8 cellular contexts compared by ENCODE assay signal in the genomic region with DNA sequence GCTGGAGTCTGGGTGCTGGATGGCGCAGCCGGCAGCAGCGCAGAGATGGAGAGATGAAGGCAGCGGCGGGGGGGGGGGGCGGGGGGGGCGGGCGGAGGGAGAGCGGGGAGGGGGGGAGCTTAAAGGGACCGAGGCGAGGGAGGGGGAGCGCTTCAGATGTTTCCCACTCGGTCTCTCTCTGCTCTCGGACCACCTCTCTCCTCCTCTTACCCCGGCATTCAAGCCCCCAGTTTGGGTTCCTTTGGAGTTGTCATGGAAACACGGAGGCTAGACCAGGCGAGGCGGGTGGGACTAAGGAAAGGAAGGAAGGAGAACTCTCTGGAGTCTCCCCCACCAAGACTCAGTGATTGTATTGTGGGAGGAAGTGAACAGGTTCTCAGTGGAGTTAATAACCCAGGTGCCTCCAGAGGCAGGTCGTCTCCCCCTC. TPM values are rescaled to one million over a fixed set of nuclear protein-coding genes. Genes with fewer than 3 reads are reported as not detected.
DNase-seq lines count a peak whose midpoint lies in the region; ATAC-seq, FAIRE-seq and TF ChIP-seq lines count a peak whose summit lies in the region.

A gene (minus strand): TSS at position 55 of the 427 bp plus-strand sequence. CDS start 112 bp downstream, outside the sequence.

- 8% methylated on average over 4 of the region's 19 CpGs for WGBS in HUES64

- H3K27me3 ChIP-seq in AG04450 (ENCODE audit: control insufficient read depth, insufficient read depth, low read length): peaks cover 27% of the 10 kb centered on the region
- H3K27me3 ChIP-seq in HUES64 (ENCODE audit: insufficient read depth, low read length): peaks cover 24% of the 10 kb centered on the region

- TF ChIP-seq CTCF in AG04450 (IDR thresholded peaks at IDR 0.05; ENCODE audit: low read depth, low read length) (no peak), natural killer cell (IDR thresholded peaks at IDR 0.05) (no peak)

- peaks cover 11% of the 10 kb centered on the region for H3K36me3 ChIP-seq in HUES64 (ENCODE audit: insufficient read depth, low read length)

- intact Hi-C loops in natural killer cell (cut with micrococcal nuclease): no loop called here
- intact Hi-C loops in activated CD4-positive, alpha-beta memory T cell treated with anti-CD3 and anti-CD28 coated beads for 36 hours (cut with micrococcal nuclease): no loop called here

- peaks cover 54 to 67% of the 10 kb centered on the region in 2 donors for H3K4me1 Mint-ChIP-seq in natural killer cell
- peaks cover 41% of the 10 kb centered on the region for H3K4me1 Mint-ChIP-seq in activated CD4-positive, alpha-beta memory T cell treated with anti-CD3 and anti-CD28 coated beads for 36 hours (ENCODE audit: low read depth)

- peak within 1 kb of the TSS; percentile 78 for H3K4me3 Mint-ChIP-seq in natural killer cell
- no peak within 1 kb of the TSS for H3K4me3 Mint-ChIP-seq in activated CD4-positive, alpha-beta memory T cell treated with anti-CD3 and anti-CD28 coated beads for 36 hours

- CTCF ChIA-PET in AG04450 (lab: Charles Lee): interaction anchor here (0.6 to 1.5 kb wide), 4 partner anchors 26 to 43 kb away, joined by 4 to 7 read pairs (median 5); no protein-coding TSS in a partner anchor
- CTCF ChIA-PET in activated CD4-positive, alpha-beta memory T cell treated with anti-CD3 and anti-CD28 coated beads for 36 hours (lab: Charles Lee): interaction anchor here (1.7 to 1.8 kb wide), 2 partner anchors 33 to 43 kb away, joined by 6 to 7 read pairs; no protein-coding TSS in a partner anchor

- POLR2A ChIA-PET in AG04450 (lab: Yijun Ruan, JAX): no interaction called here
- POLR2A ChIA-PET in activated CD4-positive, alpha-beta memory T cell treated with anti-CD3 and anti-CD28 coated beads for 36 hours (lab: Charles Lee): no interaction called here

- no peak for FAIRE-seq in H54 (lab: Jason Lieb, UNC)

- H3K9me3 ChIP-seq in AG04450 (ENCODE audit: control insufficient read depth, insufficient read depth, low read length): peaks cover 13% of the 10 kb centered on the region
- no peaks in the 10 kb centered on the region for H3K9me3 ChIP-seq in HUES64 (ENCODE audit: insufficient read depth, low read depth, low read length)

- H3K4me1 ChIP-seq in HUES64 (ENCODE audit: insufficient read depth, low read length): peaks cover 8% of the 10 kb centered on the region

- H3K4me3 ChIP-seq in AG04450 (ENCODE audit: low read depth, low read length): peak within 1 kb of the TSS; percentile 79
- peak within 1 kb of the TSS; percentile 92 for H3K4me3 ChIP-seq in HUES64 (ENCODE audit: low read length)

- no peaks in the 10 kb centered on the region for H3K36me3 Mint-ChIP-seq in natural killer cell
- H3K36me3 Mint-ChIP-seq in activated CD4-positive, alpha-beta memory T cell treated with anti-CD3 and anti-CD28 coated beads for 36 hours: peaks cover 3% of the 10 kb centered on the region

- H3K27ac ChIP-seq in AG04450 (ENCODE audit: low read depth, low read length) (peak within 1 kb of the TSS; percentile 68), HUES64 (ENCODE audit: low read depth, low read length) (peak within 1 kb of the TSS; percentile 92; the same call in 1 of the 2 replicates)

- DNase-seq in AG04450 (ENCODE audit: low read depth, low spot score) (no peak), ecto neural progenitor cell (ENCODE audit: low spot score) (peak; percentile 57), natural killer cell (no peak), H54 (ENCODE audit: insufficient read length, low spot score) (no peak), RPMI8226 (no peak)
- no peak for DNase-seq in activated CD4-positive, alpha-beta memory T cell treated with anti-CD3 and anti-CD28 coated beads for 36 hours

- H3K9ac ChIP-seq in HUES64 (ENCODE audit: low read depth, low read length): peak within 1 kb of the TSS; percentile 87; the same call in 1 of the 2 replicates

- ATAC-seq in natural killer cell: no peak
- no peak for ATAC-seq in HG02610 (IDR thresholded peaks at IDR 0.05; ENCODE audit: unreplicated experiment)

- no peaks in the 10 kb centered on the region for H3K9me3 Mint-ChIP-seq in natural killer cell
- no peaks in the 10 kb centered on the region for H3K9me3 Mint-ChIP-seq in activated CD4-positive, alpha-beta memory T cell treated with anti-CD3 and anti-CD28 coated beads for 36 hours

- peaks cover 20 to 29% of the 10 kb centered on the region in 2 donors for H3K27me3 Mint-ChIP-seq in natural killer cell (ENCODE audit: low read depth in 2 of 2)
- peaks cover 30% of the 10 kb centered on the region for H3K27me3 Mint-ChIP-seq in activated CD4-positive, alpha-beta memory T cell treated with anti-CD3 and anti-CD28 coated beads for 36 hours

- peak within 1 kb of the TSS; percentile 90 to 98 for H3K27ac Mint-ChIP-seq in natural killer cell
- H3K27ac Mint-ChIP-seq in activated CD4-positive, alpha-beta memory T cell treated with anti-CD3 and anti-CD28 coated beads for 36 hours: no peak within 1 kb of the TSS

- no peak for TF ChIP-seq POLR2A in H54 (IDR thresholded peaks at IDR 0.05; ENCODE audit: low read depth, low read length)

RNA-seq across cellular contexts. Expression of the gene that starts here (rescaled TPM):
- 0.27 and 0.47 TPM in 2 replicates for polyA plus RNA-seq in AG04450 (2011; rRNA removed)
- polyA minus RNA-seq in AG04450 (2011; rRNA and poly(A)+ RNA removed): 0.13 TPM in 1 of 2 replicates, not detected in the other
- 1.2 TPM for polyA plus RNA-seq in HUES64 (2013, experiment 1 of 2)
- 2.2 TPM for polyA plus RNA-seq in HUES64 (2013, experiment 2 of 2)
- under 1 TPM; 0.38 to 0.63 (median 0.54) TPM for total RNA-seq in natural killer cell
- total RNA-seq in activated CD4-positive, alpha-beta memory T cell treated with anti-CD3 and anti-CD28 coated beads for 36 hours: under 1 TPM; 0.33 to 0.36 TPM
